29 cellular contexts compared by ENCODE assay signal in genomic region chr1:111879086-111879485, GRCh38.
A peak's percentile ranks its signal among the peaks of the same experiment; 100 is the strongest.
DNase-seq lines count a peak whose midpoint lies in the region; TF ChIP-seq lines count a peak whose summit lies in the region.
"Had no signal": no experiment of that assay in that cellular context is flagged by ENCODE, and none has a peak within 500 bp of the region (broad histone marks: within the 10 kb centered on the region; RNA-seq: fewer than 3 reads in every experiment).

No MANE protein-coding gene starts in this region.

- H3K27me3 ChIP-seq in mammary epithelial cell (ENCODE audit: insufficient read depth, low read length), result no peaks in the 10 kb centered on the region
- H3K27me3 ChIP-seq in suprapubic skin, result peaks cover 5% of the 10 kb centered on the region
- H3K27me3 ChIP-seq in BE2C, result 0 out of 2 replicates have a peak, but pooled peaks cover 7% of the 10 kb centered on the region
- H3K27me3 ChIP-seq: breast epithelium had no signal

- no peak for TF ChIP-seq POLR2A in suprapubic skin (IDR thresholded peaks at IDR 0.05)

- no peaks in the 10 kb centered on the region for H3K79me2 ChIP-seq in mammary epithelial cell (ENCODE audit: insufficient read depth, low read length)

- H3K27me3 Mint-ChIP-seq in MCF 10A (ENCODE audit: insufficient read depth, unreplicated experiment), result peaks cover 39% of the 10 kb centered on the region
- H3K27me3 Mint-ChIP-seq in glutamatergic neuron (ENCODE audit: unreplicated experiment), result peaks cover 3% of the 10 kb centered on the region

- H3K36me3 ChIP-seq in mammary epithelial cell (ENCODE audit: insufficient read depth, low read length), result no peaks in the 10 kb centered on the region
- H3K36me3 ChIP-seq in suprapubic skin, result no peaks in the 10 kb centered on the region
- H3K36me3 ChIP-seq in BE2C, result no peaks in the 10 kb centered on the region
- H3K36me3 ChIP-seq: breast epithelium, heart right ventricle had no signal

- in situ Hi-C loops in mammary epithelial cell (cut with MboI; ENCODE audit: low sequenced_read_pairs in 2 of 2), result no loop called here

- H3K9me3 Mint-ChIP-seq in MCF 10A (ENCODE audit: unreplicated experiment) (no peaks in the 10 kb centered on the region), glutamatergic neuron (ENCODE audit: unreplicated experiment) (peaks cover 5% of the 10 kb centered on the region)
- H3K9me3 Mint-ChIP-seq: activated B cell treated with CpG ODN at 0.5 μM for 24 hours; activated CD4-positive, alpha-beta T cell treated with anti-CD3 and anti-CD28 coated beads, Interleukin-2, amount 10 ng/mL, durations not matched to agents 7 days and 5 days; activated naive CD4-positive, alpha-beta T cell treated with anti-CD3 and anti-CD28 coated beads, Interleukin-2, amount 50 U/mL, for 72 hours; CD8-positive, alpha-beta T cell; natural killer cell had no signal

- no peaks in the 10 kb centered on the region for H4K20me1 ChIP-seq in mammary epithelial cell (ENCODE audit: insufficient read depth, low read length)

- TF ChIP-seq EP300 in suprapubic skin (IDR thresholded peaks at IDR 0.05), result no peak

- H2AFZ ChIP-seq in mammary epithelial cell (ENCODE audit: low read depth, low read length), result no peak overlapping the region

- no peaks in the 10 kb centered on the region for H3K36me3 Mint-ChIP-seq in MCF 10A (ENCODE audit: insufficient read depth, unreplicated experiment)
- no peaks in the 10 kb centered on the region for H3K36me3 Mint-ChIP-seq in glutamatergic neuron (ENCODE audit: unreplicated experiment)
- H3K36me3 Mint-ChIP-seq: activated naive CD4-positive, alpha-beta T cell treated with anti-CD3 and anti-CD28 coated beads, Interleukin-2, amount 50 U/mL, for 72 hours; CD8-positive, alpha-beta T cell; natural killer cell had no signal

- POLR2A ChIA-PET in MCF 10A (lab: Yijun Ruan, JAX), result no interaction called here

- no peaks in the 10 kb centered on the region for H3K4me1 Mint-ChIP-seq in MCF 10A (ENCODE audit: insufficient read depth, unreplicated experiment)
- peaks cover 51% of the 10 kb centered on the region for H3K4me1 Mint-ChIP-seq in glutamatergic neuron (ENCODE audit: low read depth, unreplicated experiment)
- H3K4me1 Mint-ChIP-seq: activated CD4-positive, alpha-beta T cell treated with anti-CD3 and anti-CD28 coated beads, Interleukin-2, amount 10 ng/mL, durations not matched to agents 7 days and 5 days; natural killer cell had no signal

- TF ChIP-seq CTCF in mammary epithelial cell (conservative IDR thresholded peaks at IDR 0.05 in 1 of 2, IDR thresholded peaks at IDR 0.05 in 1 of 2; ENCODE audit: extremely low read depth in 1 of 2, insufficient read depth in 1 of 2, low read depth in 1 of 2, low read length in 2 of 2), result no peak
- no peak for TF ChIP-seq CTCF in MCF 10A (IDR thresholded peaks at IDR 0.05; ENCODE audit: unreplicated experiment)
- TF ChIP-seq CTCF in glutamatergic neuron (IDR thresholded peaks at IDR 0.05; ENCODE audit: partially characterized antibody, unreplicated experiment), result no peak
- no peak for TF ChIP-seq CTCF in suprapubic skin (IDR thresholded peaks at IDR 0.05)
- no peak for TF ChIP-seq CTCF in BE2C (IDR thresholded peaks at IDR 0.05; ENCODE audit: low read depth, low read length)

- H3K27ac Mint-ChIP-seq in MCF 10A (ENCODE audit: low read depth, unreplicated experiment) (no peak overlapping the region), glutamatergic neuron (ENCODE audit: unreplicated experiment) (peak overlapping the region; percentile 77)
- H3K27ac Mint-ChIP-seq: activated B cell treated with CpG ODN at 0.5 μM for 24 hours; activated CD4-positive, alpha-beta T cell treated with anti-CD3 and anti-CD28 coated beads, Interleukin-2, amount 10 ng/mL, durations not matched to agents 7 days and 5 days; activated naive CD4-positive, alpha-beta T cell treated with anti-CD3 and anti-CD28 coated beads, Interleukin-2, amount 50 U/mL, for 72 hours; CD8-positive, alpha-beta T cell; natural killer cell had no signal

- H3K4me1 ChIP-seq in mammary epithelial cell (ENCODE audit: insufficient read depth, low read length) (no peaks in the 10 kb centered on the region), suprapubic skin (no peaks in the 10 kb centered on the region), BE2C (0 out of 2 replicates have a peak, but pooled peaks cover 3% of the 10 kb centered on the region)
- H3K4me1 ChIP-seq: breast epithelium had no signal

- no peak overlapping the region for H3K9ac ChIP-seq in mammary epithelial cell (ENCODE audit: insufficient read depth, low read length)
- H3K9ac ChIP-seq: SK-N-SH had no signal

- DNase-seq in mammary epithelial cell (peak; percentile 28), MCF 10A (ENCODE audit: unreplicated experiment) (no peak), astrocyte of the hippocampus (ENCODE audit: low read depth, low spot score) (peak; percentile 16), glutamatergic neuron (no peak), suprapubic skin (ENCODE audit: low spot score in 2 of 2) (no peak), BE2C (no peak), NCI-H748 treated with DMSO at 0.1 percent for 48 hours (lab: John Stamatoyannopoulos, UW) (no peak), retina (no peak)
- DNase-seq: activated B cell treated with CpG ODN at 0.5 μM for 24 hours; activated CD4-positive, alpha-beta T cell treated with anti-CD3 and anti-CD28 coated beads, Interleukin-2, amount 10 ng/mL, durations not matched to agents 7 days and 5 days; activated effector memory CD4-positive, alpha-beta T cell treated with Interleukin-2 at 50 U/mL for 16 hours; amygdala; CD8-positive, alpha-beta T cell; effector CD4-positive, alpha-beta T cell; erythroblast; foreskin fibroblast; HCEC 1CT; heart right ventricle; kidney; natural killer cell; NCI-H1105; NCI-H187 treated with DMSO at 0.1 percent for 48 hours; NCI-H524 treated with DMSO at 0.1 percent for 48 hours; occipital lobe; SK-N-SH; stimulated activated CD4-positive, alpha-beta T cell treated with anti-CD3 and anti-CD28 coated beads, Interleukin-4, amount 100 ng/mL, for 24 hours had no signal

- BruUV-seq in mammary epithelial cell (replicated peaks; lab: Mats Ljungman, UMichigan) (no TSS peak), MCF 10A (replicated peaks; lab: Mats Ljungman, UMichigan) (no TSS peak)

- H3K4me3 Mint-ChIP-seq in MCF 10A (ENCODE audit: unreplicated experiment) (no peak overlapping the region), glutamatergic neuron (ENCODE audit: unreplicated experiment) (peak overlapping the region; percentile 12)
- H3K4me3 Mint-ChIP-seq: activated B cell treated with CpG ODN at 0.5 μM for 24 hours; activated CD4-positive, alpha-beta T cell treated with anti-CD3 and anti-CD28 coated beads, Interleukin-2, amount 10 ng/mL, durations not matched to agents 7 days and 5 days; CD8-positive, alpha-beta T cell; natural killer cell had no signal

- H3K9me3 ChIP-seq in mammary epithelial cell (replicated peaks; ENCODE audit: insufficient read depth, low read length) (no peaks in the 10 kb centered on the region), suprapubic skin (no peaks in the 10 kb centered on the region), BE2C (no peaks in the 10 kb centered on the region)
- H3K9me3 ChIP-seq: breast epithelium, heart right ventricle, SK-N-SH had no signal

- no peak overlapping the region for H3K4me3 ChIP-seq in mammary epithelial cell (replicated peaks in 1 of 3; ENCODE audit: insufficient read depth in 1 of 3, low read depth in 2 of 3, low read length in 3 of 3)
- no peak overlapping the region for H3K4me3 ChIP-seq in suprapubic skin
- no peak overlapping the region for H3K4me3 ChIP-seq in BE2C (ENCODE audit: low read depth, low read length)
- H3K4me3 ChIP-seq: breast epithelium, GM12878, heart right ventricle had no signal

- no peak overlapping the region for H3K4me2 ChIP-seq in mammary epithelial cell (ENCODE audit: insufficient read depth, low read depth, low read length)
- H3K4me2 ChIP-seq: SK-N-SH had no signal

- intact Hi-C loops in mammary epithelial cell (cut with micrococcal nuclease), result no loop called here
- intact Hi-C loops in MCF 10A (cut with micrococcal nuclease), result no loop called here

- H3K27ac ChIP-seq in mammary epithelial cell (ENCODE audit: insufficient read depth, low read depth, low read length) (no peak overlapping the region), suprapubic skin (no peak overlapping the region)
- H3K27ac ChIP-seq: breast epithelium, heart right ventricle had no signal

- dilution Hi-C loops in mammary epithelial cell (cut with HindIII; ENCODE audit: low sequenced_read_pairs), result no loop called here

- 58% methylated on average over 3 of the region's 4 CpGs for WGBS in mammary epithelial cell (ENCODE audit: low coverage, missing lambda C conversion rate)
- 46% methylated on average over 4 of the region's 4 CpGs for WGBS in suprapubic skin

- CTCF ChIA-PET in mammary epithelial cell (lab: Charles Lee; ENCODE audit: low non-redundant PET) (interaction anchor here (0.6 kb wide), 1 partner anchor 1208 kb away, joined by 5 read pairs; no protein-coding TSS in a partner anchor), MCF 10A (lab: Yijun Ruan, JAX) (interaction anchor here (0.5 kb wide), 1 partner anchor 485 kb away, joined by 3 read pairs; no protein-coding TSS in a partner anchor)

Comparison
In these comparisons a context has a peak if more than half of its experiments do, and no peak if none do; other contexts are left out.
1. DNase-seq: peak in mammary epithelial cell (single experiment) and astrocyte of the hippocampus (single experiment); none in MCF 10A (single experiment), glutamatergic neuron (single experiment), suprapubic skin (0 of 2), BE2C (single experiment), NCI-H748 treated with DMSO at 0.1 percent for 48 hours (single experiment) and retina (single experiment).